In the genomic region with DNA sequence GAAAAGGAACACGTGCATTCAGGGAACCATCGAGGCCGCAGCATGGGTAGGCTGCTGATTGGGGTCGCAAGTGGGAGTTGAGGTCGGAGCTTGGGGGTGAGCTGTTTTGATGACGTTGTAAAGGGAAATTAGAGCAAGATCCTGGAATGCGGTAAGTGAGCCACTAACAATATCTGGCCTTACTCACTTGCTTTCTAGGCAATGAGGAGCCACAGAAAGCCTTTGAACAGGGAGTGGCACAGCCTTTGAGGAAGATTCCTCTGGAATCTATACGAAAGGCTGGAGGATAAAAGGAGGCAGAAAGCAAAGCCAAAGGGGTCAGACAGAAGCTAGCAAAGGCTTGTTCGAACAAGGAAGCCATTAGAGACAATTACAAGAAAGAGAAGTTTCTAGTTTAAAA, we compare ENCODE assay signal across 24 cellular contexts.
"Had no signal": no experiment of that assay in that cellular context is flagged by ENCODE, and none has a peak within 500 bp of the region (broad histone marks: within the 10 kb centered on the region; RNA-seq: fewer than 3 reads in every experiment).

No MANE protein-coding gene starts in this region.

- H3K27me3 Mint-ChIP-seq: activated B cell treated with CpG ODN at 0.5 μM for 24 hours; activated CD4-positive, alpha-beta T cell treated with anti-CD3 and anti-CD28 coated beads, Interleukin-2, amount 10 ng/mL, durations not matched to agents 24 days and 14 days; activated CD8-positive, alpha-beta memory T cell treated with anti-CD3 and anti-CD28 coated beads, Interleukin-2, amount 10 ng/mL, durations not matched to agents 7 days and 5 days; activated naive CD8-positive, alpha-beta T cell treated with anti-CD3 and anti-CD28 coated beads, Interleukin-2, amount 50 U/mL, for 24 hours; activated T-cell treated with anti-CD3 and anti-CD28 coated beads, Interleukin-2, amount 50 U/mL, for 24 hours had no signal

- H3K4me3 Mint-ChIP-seq: activated B cell treated with CpG ODN at 0.5 μM for 24 hours; activated CD4-positive, alpha-beta T cell treated with anti-CD3 and anti-CD28 coated beads, Interleukin-2, amount 10 ng/mL, durations not matched to agents 24 days and 14 days; activated CD8-positive, alpha-beta memory T cell treated with anti-CD3 and anti-CD28 coated beads, Interleukin-2, amount 10 ng/mL, durations not matched to agents 7 days and 5 days; activated naive CD8-positive, alpha-beta T cell treated with anti-CD3 and anti-CD28 coated beads, Interleukin-2, amount 50 U/mL, for 24 hours; activated T-cell treated with anti-CD3 and anti-CD28 coated beads, Interleukin-2, amount 50 U/mL, for 24 hours; activated T-helper 1 cell treated with anti-CD3 and anti-CD28 coated beads, Interleukin-12 subunit alpha, Interleukin-12 subunit beta, Interleukin-2, Interleukin-4 antibody, amounts not matched to agents 30 ng/mL and 10 ng/mL and 1 ng/mL, durations not matched to agents 14 hours and 24 hours and 36 hours; T-helper 1 cell treated with Interleukin-12 subunit alpha and Interleukin-12 subunit beta and Interleukin-4 antibody, amounts not matched to agents 30 μg/mL and 1 μg/mL, for 36 hours had no signal

- H3K9me3 Mint-ChIP-seq: activated B cell treated with CpG ODN at 0.5 μM for 24 hours had no signal

- DNase-seq: activated B cell treated with CpG ODN at 0.5 μM for 24 hours; activated CD4-positive, alpha-beta T cell treated with anti-CD3 and anti-CD28 coated beads for 1 hour; activated CD4-positive, alpha-beta T cell treated with anti-CD3 and anti-CD28 coated beads, Interleukin-2, amount 10 ng/mL, durations not matched to agents 24 days and 14 days; activated CD4-positive, alpha-beta T cell treated with anti-CD3 and anti-CD28 coated beads, Interleukin-2, amount 50 U/mL, for 48 hours; activated CD8-positive, alpha-beta memory T cell treated with anti-CD3 and anti-CD28 coated beads, Interleukin-2, amount 10 ng/mL, durations not matched to agents 7 days and 5 days; activated effector memory CD4-positive, alpha-beta T cell treated with anti-CD3 and anti-CD28 coated beads, Interleukin-2, amount 50 U/mL, for 16 hours; activated naive CD4-positive, alpha-beta T cell treated with Interleukin-2 at 50 U/mL for 16 hours; activated naive CD8-positive, alpha-beta T cell treated with anti-CD3 and anti-CD28 coated beads, Interleukin-2, amount 50 U/mL, for 24 hours; activated T-cell treated with anti-CD3 and anti-CD28 coated beads, Interleukin-2, amount 50 U/mL, for 24 hours; amniotic stem cell; central memory CD4-positive, alpha-beta T cell; Karpas-422; MM.1S; NCI-H1105; NCI-H1436; NCI-H187; NCI-H2081; NCI-H446; NCI-H524; SHP77 had no signal

- H3K4me1 Mint-ChIP-seq: activated CD4-positive, alpha-beta T cell treated with anti-CD3 and anti-CD28 coated beads, Interleukin-2, amount 10 ng/mL, durations not matched to agents 24 days and 14 days; activated CD8-positive, alpha-beta memory T cell treated with anti-CD3 and anti-CD28 coated beads, Interleukin-2, amount 10 ng/mL, durations not matched to agents 7 days and 5 days; activated naive CD8-positive, alpha-beta T cell treated with anti-CD3 and anti-CD28 coated beads, Interleukin-2, amount 50 U/mL, for 24 hours had no signal

- ATAC-seq: activated CD8-positive, alpha-beta memory T cell treated with anti-CD3 and anti-CD28 coated beads, Interleukin-2, amount 10 ng/mL, durations not matched to agents 7 days and 5 days; activated naive CD4-positive, alpha-beta T cell treated with anti-CD3 and anti-CD28 coated beads, Interleukin-2, amount 50 U/mL, for 72 hours; activated naive CD8-positive, alpha-beta T cell treated with anti-CD3 and anti-CD28 coated beads, Interleukin-2, amount 50 U/mL, for 24 hours; K562 had no signal

- H3K4me3 ChIP-seq: K562 had no signal

- H3K27ac Mint-ChIP-seq: activated B cell treated with CpG ODN at 0.5 μM for 24 hours; activated CD4-positive, alpha-beta T cell treated with anti-CD3 and anti-CD28 coated beads, Interleukin-2, amount 10 ng/mL, durations not matched to agents 24 days and 14 days; activated CD8-positive, alpha-beta memory T cell treated with anti-CD3 and anti-CD28 coated beads, Interleukin-2, amount 10 ng/mL, durations not matched to agents 7 days and 5 days; activated naive CD4-positive, alpha-beta T cell treated with anti-CD3 and anti-CD28 coated beads, Interleukin-2, amount 50 U/mL, for 72 hours; activated naive CD8-positive, alpha-beta T cell treated with anti-CD3 and anti-CD28 coated beads, Interleukin-2, amount 50 U/mL, for 24 hours; activated T-cell treated with anti-CD3 and anti-CD28 coated beads, Interleukin-2, amount 50 U/mL, for 24 hours; activated T-helper 1 cell treated with anti-CD3 and anti-CD28 coated beads, Interleukin-12 subunit alpha, Interleukin-12 subunit beta, Interleukin-2, Interleukin-4 antibody, amounts not matched to agents 30 ng/mL and 10 ng/mL and 1 ng/mL, durations not matched to agents 14 hours and 24 hours and 36 hours; T-helper 1 cell treated with Interleukin-12 subunit alpha and Interleukin-12 subunit beta and Interleukin-4 antibody, amounts not matched to agents 30 μg/mL and 1 μg/mL, for 36 hours had no signal

- H3K36me3 Mint-ChIP-seq: activated CD8-positive, alpha-beta memory T cell treated with anti-CD3 and anti-CD28 coated beads, Interleukin-2, amount 10 ng/mL, durations not matched to agents 7 days and 5 days had no signal
